8 cellular contexts compared by ENCODE assay signal in the genomic region with DNA sequence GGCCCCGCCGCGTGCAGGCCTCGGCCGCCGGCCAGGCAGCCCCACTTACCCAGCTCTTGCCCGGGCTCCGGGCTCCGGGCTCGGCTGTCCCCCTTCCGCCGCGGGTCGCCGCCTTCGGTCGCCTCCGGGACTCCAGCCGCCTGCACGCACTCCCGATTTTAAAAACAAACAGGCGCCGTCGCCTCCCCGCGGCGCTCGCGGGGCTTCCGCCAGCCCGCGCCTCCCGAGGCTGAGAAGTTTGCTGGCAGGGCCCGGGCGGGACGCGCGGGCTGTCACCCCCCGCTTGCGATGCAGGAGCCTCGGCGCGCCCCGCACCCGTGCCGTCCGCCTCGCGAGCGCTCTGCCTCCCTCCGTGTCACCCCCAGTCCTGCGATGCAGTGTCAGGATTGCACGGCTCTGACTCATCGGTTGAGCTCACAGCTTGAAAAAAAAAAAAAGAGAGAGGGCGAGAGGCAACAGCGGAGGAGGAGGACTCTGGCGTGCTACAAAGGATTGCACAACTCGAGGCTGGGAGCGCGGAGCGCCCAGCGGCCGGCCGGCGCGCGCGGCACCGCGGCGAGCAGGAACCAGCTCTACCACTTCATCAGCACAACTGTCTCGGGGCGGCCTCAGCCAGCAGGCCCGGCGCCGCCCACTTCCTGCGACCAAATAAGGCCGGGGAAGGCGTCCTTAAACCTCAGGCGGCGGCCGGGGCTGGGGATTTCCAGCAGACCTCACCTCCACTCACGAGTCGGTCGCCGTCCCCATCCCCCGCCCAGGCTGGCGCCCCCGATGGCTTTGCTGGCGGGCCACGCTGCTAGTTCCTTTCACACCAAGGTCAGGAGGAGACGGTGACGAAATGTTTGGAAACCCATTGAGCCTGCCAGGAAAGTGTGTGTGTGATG. TPM values are rescaled to one million over a fixed set of nuclear protein-coding genes. Genes with fewer than 3 reads are reported as not detected.
A peak's percentile ranks its signal among the peaks of the same experiment; 100 is the strongest.
DNase-seq lines count a peak whose midpoint lies in the region; ATAC-seq lines count a peak whose summit lies in the region.

No MANE protein-coding gene starts in this region.

- peak; percentile 99 for DNase-seq in Caki2 (ENCODE audit: low read depth)
- peak; percentile 94 for DNase-seq in HT-29 (ENCODE audit: low spot score)
- DNase-seq in NK-92 (lab: John Stamatoyannopoulos, UW; ENCODE audit: unreplicated experiment), result peak; percentile 83
- peak; percentile 98 for DNase-seq in activated CD8-positive, alpha-beta memory T cell treated with anti-CD3 and anti-CD28 coated beads for 24 hours
- peak; percentile 98 for DNase-seq in effector CD4-positive, alpha-beta T cell
- peak; percentile 95 to 97 for DNase-seq in memory B cell (ENCODE audit: low spot score in 2 of 2)
- DNase-seq in stimulated activated CD4-positive, alpha-beta T cell treated with anti-CD3 and anti-CD28 coated beads, TNF-alpha, amount 100 ng/mL, for 48 hours (ENCODE audit: low read depth in 3 of 3), result peak; percentile 95 to 97 (median 96)

- no peaks in the 10 kb centered on the region for H3K9me3 Mint-ChIP-seq in memory B cell

- H3K27ac Mint-ChIP-seq in memory B cell, result peak overlapping the region; percentile 99

- H3K36me3 Mint-ChIP-seq in memory B cell, result no peaks in the 10 kb centered on the region

- no peaks in the 10 kb centered on the region for H3K27me3 Mint-ChIP-seq in memory B cell

- peak; percentile 54 for ATAC-seq in GM21360 (IDR thresholded peaks at IDR 0.05; ENCODE audit: unreplicated experiment)
- peak; percentile 70 for ATAC-seq in memory B cell (ENCODE audit: low read depth)

- peak overlapping the region; percentile 89 for H3K4me3 Mint-ChIP-seq in memory B cell

- in situ Hi-C loops in Caki2 (cut with HindIII; ENCODE audit: low pct_unique_long_range_greater_than_20kb, low sequenced_read_pairs), result no loop called here

- peaks cover 67% of the 10 kb centered on the region for H3K4me1 Mint-ChIP-seq in memory B cell

RNA-seq across cellular contexts. Expression of gene PNMA1, which starts 45.8 kb away (rescaled TPM):
- 41.4 and 45.4 TPM in 2 replicates for total RNA-seq in Caki2 (2014; rRNA removed; shearing (Covaris generic); ENCODE audit: low replicate concordance)
- 6.3 and 7.5 TPM in 2 replicates for total RNA-seq in HT-29 (2014; rRNA removed; shearing (Covaris generic))

Comparison
In these comparisons a context has a peak if more than half of its experiments do, and no peak if none do; other contexts are left out.
1. Peak in every context shown above with its lines: DNase-seq and ATAC-seq.